21 cellular contexts compared by ENCODE assay signal in the genomic region with DNA sequence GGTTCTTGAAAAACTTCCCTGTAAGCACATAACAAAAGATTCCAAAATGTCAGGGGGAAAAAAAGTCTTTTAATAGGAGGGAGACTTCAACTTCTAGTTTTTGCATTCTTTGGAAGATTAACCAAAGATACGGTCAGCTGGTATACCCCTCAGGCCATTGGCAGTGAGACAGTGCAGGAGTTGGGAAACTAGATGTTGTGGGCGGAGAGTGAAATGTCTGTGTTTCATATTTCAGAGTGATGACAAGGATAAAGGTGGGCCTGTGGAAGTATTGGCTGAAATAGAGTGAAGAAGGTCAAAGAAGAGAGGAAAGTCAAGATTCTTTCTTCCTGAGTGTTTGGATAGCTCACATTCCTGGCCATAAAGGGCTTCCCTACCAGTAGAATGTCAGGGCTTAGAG. TPM values are rescaled to one million over a fixed set of nuclear protein-coding genes. Genes with fewer than 3 reads are reported as not detected.
"Had no signal": no experiment of that assay in that cellular context is flagged by ENCODE, and none has a peak within 500 bp of the region (broad histone marks: within the 10 kb centered on the region; RNA-seq: fewer than 3 reads in every experiment).

No MANE protein-coding gene starts in this region.

- H3K4me3 Mint-ChIP-seq: activated CD8-positive, alpha-beta memory T cell treated with anti-CD3 and anti-CD28 coated beads, Interleukin-2, amount 10 ng/mL, durations not matched to agents 7 days and 5 days; activated naive CD8-positive, alpha-beta T cell; activated T-cell treated with anti-CD3 and anti-CD28 coated beads, Interleukin-2, amount 50 U/mL, for 24 hours; naive thymus-derived CD8-positive, alpha-beta T cell; stimulated activated naive B cell treated with anti-CD40 and anti-IgM and Interleukin-4, amounts not matched to agents 10 μg/mL and 1 μg/mL and 100 μg/mL, for 72 hours; T-helper 2 cell treated with Interferon-gamma antibody and Interleukin-4, amounts not matched to agents 5 μg/mL and 100 μg/mL, for 36 hours had no signal

- ATAC-seq: activated CD8-positive, alpha-beta memory T cell treated with anti-CD3 and anti-CD28 coated beads, Interleukin-2, amount 10 ng/mL, durations not matched to agents 7 days and 5 days; mucosa of descending colon; naive thymus-derived CD8-positive, alpha-beta T cell; right cardiac atrium; stimulated activated naive B cell treated with anti-CD40 and anti-IgM and Interleukin-4, amounts not matched to agents 10 μg/mL and 1 μg/mL and 100 μg/mL, for 72 hours had no signal

- H3K27ac ChIP-seq: neutrophil had no signal

- H3K9me3 Mint-ChIP-seq: activated T-cell treated with anti-CD3 and anti-CD28 coated beads, Interleukin-2, amount 50 U/mL, for 24 hours; T-helper 2 cell treated with Interferon-gamma antibody and Interleukin-4, amounts not matched to agents 5 μg/mL and 100 μg/mL, for 36 hours had no signal

- H3K4me3 ChIP-seq: lung, mucosa of descending colon had no signal

- H3K36me3 Mint-ChIP-seq: stimulated activated naive B cell treated with anti-CD40 and anti-IgM and Interleukin-4, amounts not matched to agents 10 μg/mL and 1 μg/mL and 100 μg/mL, for 72 hours had no signal

- H3K4me1 Mint-ChIP-seq: stimulated activated naive B cell treated with anti-CD40 and anti-IgM and Interleukin-4, amounts not matched to agents 10 μg/mL and 1 μg/mL and 100 μg/mL, for 72 hours had no signal

- H3K9me3 ChIP-seq: mucosa of descending colon, neutrophil had no signal

- H3K27me3 Mint-ChIP-seq: activated T-cell treated with anti-CD3 and anti-CD28 coated beads, Interleukin-2, amount 50 U/mL, for 24 hours had no signal

- H3K27ac Mint-ChIP-seq: activated CD8-positive, alpha-beta memory T cell treated with anti-CD3 and anti-CD28 coated beads, Interleukin-2, amount 10 ng/mL, durations not matched to agents 7 days and 5 days; activated naive CD8-positive, alpha-beta T cell; activated T-cell treated with anti-CD3 and anti-CD28 coated beads, Interleukin-2, amount 50 U/mL, for 24 hours; naive thymus-derived CD8-positive, alpha-beta T cell; stimulated activated naive B cell treated with anti-CD40 and anti-IgM and Interleukin-4, amounts not matched to agents 10 μg/mL and 1 μg/mL and 100 μg/mL, for 72 hours; T-helper 2 cell treated with Interferon-gamma antibody and Interleukin-4, amounts not matched to agents 5 μg/mL and 100 μg/mL, for 36 hours had no signal

- H3K36me3 ChIP-seq: neutrophil had no signal

- DNase-seq: activated CD4-positive, alpha-beta T cell treated with anti-CD3 and anti-CD28 coated beads for 1 hour; activated CD4-positive, alpha-beta T cell treated with anti-CD3 and anti-CD28 coated beads, Interleukin-2, amount 50 U/mL, for 48 hours; activated CD8-positive, alpha-beta memory T cell treated with anti-CD3 and anti-CD28 coated beads, Interleukin-2, amount 10 ng/mL, durations not matched to agents 7 days and 5 days; activated effector memory CD4-positive, alpha-beta T cell treated with Interleukin-2 at 50 U/mL for 16 hours; activated T-cell treated with anti-CD3 and anti-CD28 coated beads, Interleukin-2, amount 50 U/mL, for 24 hours; anterior cingulate cortex; hypothalamus; left cardiac atrium; mucosa of descending colon; naive thymus-derived CD8-positive, alpha-beta T cell; posterior cingulate gyrus; right cardiac atrium; stimulated activated naive B cell treated with anti-CD40 and anti-IgM and Interleukin-4, amounts not matched to agents 10 μg/mL and 1 μg/mL and 100 μg/mL, for 72 hours; substantia nigra; SW 1271 had no signal

RNA-seq across cellular contexts. Expression of a gene that starts 40.8 kb away (rescaled TPM):
- total RNA-seq: activated CD8-positive, alpha-beta memory T cell treated with anti-CD3 and anti-CD28 coated beads, Interleukin-2, amount 10 ng/mL, durations not matched to agents 7 days and 5 days; chondrocyte; naive thymus-derived CD8-positive, alpha-beta T cell; right cardiac atrium; urinary bladder had no signal
- polyA plus RNA-seq: naive thymus-derived CD8-positive, alpha-beta T cell; right cardiac atrium had no signal

RNA-seq across cellular contexts. Expression of a gene that starts 56.3 kb away (rescaled TPM):
- total RNA-seq: activated CD8-positive, alpha-beta memory T cell treated with anti-CD3 and anti-CD28 coated beads, Interleukin-2, amount 10 ng/mL, durations not matched to agents 7 days and 5 days; chondrocyte; left cardiac atrium; mucosa of descending colon; naive thymus-derived CD8-positive, alpha-beta T cell; right cardiac atrium; urinary bladder had no signal
- polyA plus RNA-seq: naive thymus-derived CD8-positive, alpha-beta T cell; right cardiac atrium had no signal
